23 cellular contexts compared by ENCODE assay signal in genomic region chr6:20230720-20231119, GRCh38.
"Had no signal": no experiment of that assay in that cellular context is flagged by ENCODE, and none has a peak within 500 bp of the region (broad histone marks: within the 10 kb centered on the region; RNA-seq: fewer than 3 reads in every experiment).

No MANE protein-coding gene starts in this region.

- H3K27ac ChIP-seq: coronary artery, dorsolateral prefrontal cortex, esophagus muscularis mucosa, foreskin keratinocyte, gastroesophageal sphincter, heart left ventricle, hepatocyte, left lung, lower lobe of right lung had no signal

- FAIRE-seq: colon, endothelial cell of umbilical vein, frontal cortex, kidney had no signal

- ATAC-seq: foreskin keratinocyte; gastroesophageal sphincter; heart left ventricle; left lung; left ventricle myocardium superior; lower lobe of right lung; naive thymus-derived CD4-positive, alpha-beta T cell had no signal

- H3K9me3 ChIP-seq: esophagus muscularis mucosa, gastroesophageal sphincter, heart left ventricle, left lung, lower lobe of right lung had no signal

- H3K4me1 ChIP-seq: esophagus muscularis mucosa, foreskin keratinocyte, gastroesophageal sphincter, heart left ventricle, left lung, lower lobe of right lung had no signal

- H3K36me3 ChIP-seq: esophagus muscularis mucosa, gastroesophageal sphincter, heart left ventricle, left lung, lower lobe of right lung had no signal

- H3K4me3 ChIP-seq: coronary artery, dorsolateral prefrontal cortex, esophagus muscularis mucosa, gastroesophageal sphincter, heart left ventricle, hepatocyte, left lung, lower lobe of right lung had no signal

- H2AFZ ChIP-seq: hepatocyte had no signal

- H3K4me2 ChIP-seq: hepatocyte had no signal

- DNase-seq: dermis blood vessel endothelial cell; dorsolateral prefrontal cortex; effector CD4-positive, alpha-beta T cell; effector memory CD4-positive, alpha-beta T cell; foreskin keratinocyte; heart left ventricle; hypothalamus; immature natural killer cell; islet precursor cell; kidney; kidney glomerular epithelial cell; left lung; left ventricle myocardium superior; lower lobe of right lung; mesenchymal stem cell; naive thymus-derived CD4-positive, alpha-beta T cell had no signal

- H3K79me2 ChIP-seq: hepatocyte had no signal

- H3K27me3 ChIP-seq: esophagus muscularis mucosa, foreskin keratinocyte, gastroesophageal sphincter, heart left ventricle, hepatocyte, left lung had no signal
